33 cellular contexts compared by ENCODE assay signal in the genomic region with DNA sequence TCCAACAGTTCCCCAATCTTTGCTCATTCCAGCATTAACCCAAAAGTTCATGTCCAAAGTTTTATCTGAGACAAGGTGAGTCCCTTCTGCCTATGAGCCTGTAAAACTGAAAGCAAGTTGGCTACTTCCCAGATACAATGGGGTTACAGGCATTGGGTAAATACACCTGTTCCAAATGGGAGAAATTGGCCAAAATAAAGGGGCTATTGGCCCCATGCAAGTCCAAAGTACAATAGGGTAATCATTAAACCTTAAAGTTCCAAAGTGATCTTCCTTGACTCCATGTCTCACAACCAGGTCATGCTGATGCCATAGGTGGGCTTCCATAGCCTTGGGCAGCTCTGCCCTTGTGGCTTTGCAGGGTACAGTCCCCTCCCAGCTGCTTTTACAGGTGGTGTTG.
"Had no signal": no experiment of that assay in that cellular context is flagged by ENCODE, and none has a peak within 500 bp of the region (broad histone marks: within the 10 kb centered on the region; RNA-seq: fewer than 3 reads in every experiment).

No MANE protein-coding gene starts in this region.

- FAIRE-seq: astrocyte had no signal

- H3K4me1 ChIP-seq: adrenal gland, ascending aorta, body of pancreas, breast epithelium had no signal

- H3K27me3 ChIP-seq: ascending aorta, body of pancreas, brain microvascular endothelial cell, cardiac muscle cell had no signal

- ATAC-seq: activated naive CD4-positive, alpha-beta T cell treated with anti-CD3 and anti-CD28 coated beads, Interleukin-2, amount 50 U/mL, for 72 hours; activated naive CD8-positive, alpha-beta T cell treated with anti-CD3 and anti-CD28 coated beads, Interleukin-2, amount 50 U/mL, for 24 hours; activated T-cell treated with anti-CD3 and anti-CD28 coated beads, Interleukin-2, amount 50 U/mL, for 4 hours; activated T-cell treated with anti-CD3 and anti-CD28 coated beads, Interleukin-2, amount 50 U/mL, for 72 hours; activated T-helper 17 cell treated with anti-CD3 and anti-CD28 coated beads, Interleukin-2, amount 50 U/mL, for 72 hours; body of pancreas had no signal

- DNase-seq: activated effector memory CD4-positive, alpha-beta T cell treated with anti-CD3 and anti-CD28 coated beads, Interleukin-2, amount 50 U/mL, for 16 hours; activated effector memory CD4-positive, alpha-beta T cell treated with Interleukin-2 at 50 U/mL for 16 hours; activated gamma-delta T cell; activated gamma-delta T cell treated with Interleukin-2 at 50 U/mL for 16 hours; activated naive CD4-positive, alpha-beta T cell; activated naive CD4-positive, alpha-beta T cell treated with anti-CD3 and anti-CD28 coated beads for 36 hours; activated naive CD4-positive, alpha-beta T cell treated with anti-CD3 and anti-CD28 coated beads, Interleukin-2, amount 10 ng/mL, durations not matched to agents 7 days and 5 days; activated naive CD4-positive, alpha-beta T cell treated with anti-CD3 and anti-CD28 coated beads, Interleukin-2, amount 50 U/mL, for 16 hours; activated naive CD4-positive, alpha-beta T cell treated with Interleukin-2 at 50 U/mL for 16 hours; activated naive CD8-positive, alpha-beta T cell treated with anti-CD3 and anti-CD28 coated beads for 36 hours; activated naive CD8-positive, alpha-beta T cell treated with anti-CD3 and anti-CD28 coated beads, Interleukin-2, amount 10 ng/mL, durations not matched to agents 7 days and 5 days; activated naive CD8-positive, alpha-beta T cell treated with anti-CD3 and anti-CD28 coated beads, Interleukin-2, amount 50 U/mL, for 24 hours; activated T-cell treated with anti-CD3 and anti-CD28 coated beads, Interleukin-2, amount 50 U/mL, for 1 hour; activated T-cell treated with anti-CD3 and anti-CD28 coated beads, Interleukin-2, amount 50 U/mL, for 24 hours; activated T-cell treated with anti-CD3 and anti-CD28 coated beads, Interleukin-2, amount 50 U/mL, for 4 hours; activated T-cell treated with anti-CD3 and anti-CD28 coated beads, Interleukin-2, amount 50 U/mL, for 48 hours; activated T-cell treated with anti-CD3 and anti-CD28 coated beads, Interleukin-2, amount 50 U/mL, for 72 hours; adrenal gland; amniotic stem cell; amygdala; anterior cingulate cortex; aorta; body of pancreas; brain microvascular endothelial cell; caudate nucleus; central memory CD4-positive, alpha-beta T cell; cerebellar nuclear complex had no signal

- H3K4me3 ChIP-seq: adrenal gland, ascending aorta, body of pancreas, breast epithelium, cardiac muscle cell had no signal

- H3K36me3 ChIP-seq: adrenal gland, ascending aorta, brain microvascular endothelial cell, breast epithelium, cardiac muscle cell had no signal

- H3K9me3 ChIP-seq: adrenal gland, ascending aorta, body of pancreas, breast epithelium had no signal

- H3K27ac ChIP-seq: adrenal gland, ascending aorta, body of pancreas, brain microvascular endothelial cell, breast epithelium, cardiac muscle cell had no signal
